In the genomic region with DNA sequence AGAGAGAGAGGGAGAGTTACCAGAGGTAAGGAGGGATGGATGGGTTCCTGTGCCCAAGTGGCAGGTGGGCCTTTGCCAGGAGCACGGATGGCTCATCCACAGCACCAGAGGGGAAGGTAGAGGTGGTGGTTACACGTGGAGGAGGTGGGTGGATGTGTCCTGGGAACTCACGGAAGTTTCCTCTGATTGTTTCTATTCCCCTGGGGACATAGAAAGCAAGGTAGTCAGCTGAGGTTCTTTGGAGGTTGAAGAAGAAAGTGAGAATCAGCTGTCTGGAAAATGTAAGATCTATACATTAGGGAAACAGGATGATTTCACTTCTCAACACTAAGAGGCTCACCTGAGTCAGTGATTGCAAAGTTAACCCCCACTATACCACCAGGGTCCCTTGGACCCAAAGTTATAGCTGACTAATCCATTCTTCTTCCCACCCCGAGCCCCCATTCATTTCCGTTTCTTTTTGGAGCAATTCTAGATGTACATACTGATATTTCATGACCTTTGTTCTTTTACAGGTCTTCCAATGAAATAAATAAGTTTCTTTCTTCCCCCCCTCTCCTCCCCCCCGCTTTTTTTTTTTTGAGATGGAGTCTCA, we compare ENCODE assay signal across 1 cellular context.
A peak's percentile ranks its signal among the peaks of the same experiment; 100 is the strongest.
TF ChIP-seq lines count a peak whose summit lies in the region.

No MANE protein-coding gene starts in this region.

TF ChIP-seq in GM12878, 131 proteins besides CTCF, POLR2A, EP300 and RAD21:
- TF ChIP-seq SPI1 (IDR thresholded peaks at IDR 0.05; ENCODE audit: borderline replicate concordance, insufficient read depth, low read depth, low read length) (no peak), CUX1 (IDR thresholded peaks at IDR 0.05; ENCODE audit: insufficient replicate concordance, low read depth, low read length) (no peak), SIN3A (IDR thresholded peaks at IDR 0.05; ENCODE audit: low read depth, low read length) (no peak), IKZF2 (IDR thresholded peaks at IDR 0.05) (0 out of 4 replicates have a peak, but pooled peaks of 1 of the 2 experiments have one; percentile 17), ZSCAN29 (IDR thresholded peaks at IDR 0.05) (no peak), MEF2B (IDR thresholded peaks at IDR 0.05; ENCODE audit: partially characterized antibody, poor library complexity, severe bottlenecking) (peak; percentile 54), EED (IDR thresholded peaks at IDR 0.05; ENCODE audit: low read depth) (0 out of 2 replicates have a peak, but pooled peaks have one; percentile 24)
